ENCODE assay signal across 23 cellular contexts in genomic region chr6:46370622-46371021, GRCh38.
DNase-seq lines count a peak whose midpoint lies in the region; ATAC-seq and TF ChIP-seq lines count a peak whose summit lies in the region.
"Had no signal": no experiment of that assay in that cellular context is flagged by ENCODE, and none has a peak within 500 bp of the region (broad histone marks: within the 10 kb centered on the region; RNA-seq: fewer than 3 reads in every experiment).

No MANE protein-coding gene starts in this region.

- intact Hi-C loops in activated B cell treated with CpG ODN at 0.5 μM for 24 hours (cut with micrococcal nuclease), result loop anchor here (10.0 kb wide), 1 partner anchor 536 kb away; no protein-coding TSS in a partner anchor

- POLR2A ChIA-PET in activated B cell treated with CpG ODN at 0.5 μM for 24 hours (lab: Charles Lee), result no interaction called here

- H3K4me1 Mint-ChIP-seq in activated B cell treated with CpG ODN at 0.5 μM for 24 hours, result peaks cover 33% of the 10 kb centered on the region
- H3K4me1 Mint-ChIP-seq: activated CD8-positive, alpha-beta memory T cell treated with anti-CD3 and anti-CD28 coated beads, Interleukin-2, amount 10 ng/mL, durations not matched to agents 7 days and 5 days; activated naive CD4-positive, alpha-beta T cell treated with anti-CD3 and anti-CD28 coated beads, Interleukin-2, amount 10 ng/mL, durations not matched to agents 7 days and 5 days; T-helper 17 cell had no signal

- no peaks in the 10 kb centered on the region for H3K27me3 Mint-ChIP-seq in activated B cell treated with CpG ODN at 0.5 μM for 24 hours
- H3K27me3 Mint-ChIP-seq: activated CD8-positive, alpha-beta memory T cell treated with anti-CD3 and anti-CD28 coated beads, Interleukin-2, amount 10 ng/mL, durations not matched to agents 7 days and 5 days; stimulated activated naive B cell treated with anti-CD40 and anti-IgM and Interleukin-4, amounts not matched to agents 10 μg/mL and 1 μg/mL and 100 μg/mL, for 72 hours had no signal

- H3K36me3 Mint-ChIP-seq in activated B cell treated with CpG ODN at 0.5 μM for 24 hours (ENCODE audit: low read depth), result no peaks in the 10 kb centered on the region
- H3K36me3 Mint-ChIP-seq: activated CD8-positive, alpha-beta memory T cell treated with anti-CD3 and anti-CD28 coated beads, Interleukin-2, amount 10 ng/mL, durations not matched to agents 7 days and 5 days; activated naive CD4-positive, alpha-beta T cell treated with anti-CD3 and anti-CD28 coated beads, Interleukin-2, amount 10 ng/mL, durations not matched to agents 7 days and 5 days; mesothelial cell of epicardium; naive thymus-derived CD8-positive, alpha-beta T cell; stimulated activated naive B cell treated with anti-CD40 and anti-IgM and Interleukin-4, amounts not matched to agents 10 μg/mL and 1 μg/mL and 100 μg/mL, for 72 hours had no signal

- TF ChIP-seq CTCF in activated B cell treated with CpG ODN at 0.5 μM for 24 hours (IDR thresholded peaks at IDR 0.05), result no peak

- H3K9me3 Mint-ChIP-seq in activated B cell treated with CpG ODN at 0.5 μM for 24 hours, result no peaks in the 10 kb centered on the region
- H3K9me3 Mint-ChIP-seq: activated naive CD4-positive, alpha-beta T cell treated with anti-CD3 and anti-CD28 coated beads, Interleukin-2, amount 10 ng/mL, durations not matched to agents 7 days and 5 days; mesothelial cell of epicardium; naive thymus-derived CD8-positive, alpha-beta T cell had no signal

- no peak for ATAC-seq in activated B cell treated with CpG ODN at 0.5 μM for 24 hours (ENCODE audit: low read depth)
- ATAC-seq in HG03571 (IDR thresholded peaks at IDR 0.05; ENCODE audit: unreplicated experiment), result no peak
- ATAC-seq: activated CD8-positive, alpha-beta memory T cell treated with anti-CD3 and anti-CD28 coated beads, Interleukin-2, amount 10 ng/mL, durations not matched to agents 7 days and 5 days; naive thymus-derived CD8-positive, alpha-beta T cell; T-helper 17 cell had no signal

- CTCF ChIA-PET in activated B cell treated with CpG ODN at 0.5 μM for 24 hours (lab: Charles Lee), result interaction anchor here (1.1 kb wide), 1 partner anchor 16 kb away, joined by 3 read pairs; no protein-coding TSS in a partner anchor

- DNase-seq in ELR (ENCODE audit: low read depth) (peak; percentile 39), HuH-7 (ENCODE audit: low spot score) (peak; percentile 40), activated B cell treated with CpG ODN at 0.5 μM for 24 hours (no peak), islet precursor cell (peak; percentile 84), epidermal melanocyte (ENCODE audit: insufficient read length, low spot score) (no peak), DMS79 treated with DMSO at 0.1 percent for 48 hours (lab: John Stamatoyannopoulos, UW) (no peak), DMS79 (lab: John Stamatoyannopoulos, UW) (no peak)
- DNase-seq: activated CD4-positive, alpha-beta T cell treated with anti-CD3 and anti-CD28 coated beads, Interleukin-2, amount 50 U/mL, for 1 hour; activated CD8-positive, alpha-beta memory T cell treated with anti-CD3 and anti-CD28 coated beads, Interleukin-2, amount 10 ng/mL, durations not matched to agents 7 days and 5 days; activated naive CD4-positive, alpha-beta T cell treated with anti-CD3 and anti-CD28 coated beads, Interleukin-2, amount 10 ng/mL, durations not matched to agents 7 days and 5 days; BE2C; dermis blood vessel endothelial cell; MV-4-11; naive thymus-derived CD8-positive, alpha-beta T cell; NCI-H1694; NCI-H510A; spleen; stimulated activated CD4-positive, alpha-beta T cell treated with anti-CD3 and anti-CD28 coated beads, Interleukin-4, amount 100 ng/mL, for 1 hour; stimulated activated naive B cell treated with anti-CD40 and anti-IgM and Interleukin-4, amounts not matched to agents 10 μg/mL and 1 μg/mL and 100 μg/mL, for 72 hours; T-helper 17 cell; testis had no signal

- H3K27ac Mint-ChIP-seq in activated B cell treated with CpG ODN at 0.5 μM for 24 hours, result peak overlapping the region; percentile 19
- H3K27ac Mint-ChIP-seq: activated CD8-positive, alpha-beta memory T cell treated with anti-CD3 and anti-CD28 coated beads, Interleukin-2, amount 10 ng/mL, durations not matched to agents 7 days and 5 days; activated naive CD4-positive, alpha-beta T cell treated with anti-CD3 and anti-CD28 coated beads, Interleukin-2, amount 10 ng/mL, durations not matched to agents 7 days and 5 days; mesothelial cell of epicardium; naive thymus-derived CD8-positive, alpha-beta T cell; stimulated activated naive B cell treated with anti-CD40 and anti-IgM and Interleukin-4, amounts not matched to agents 10 μg/mL and 1 μg/mL and 100 μg/mL, for 72 hours; T-helper 17 cell had no signal

- no peak overlapping the region for H3K4me3 Mint-ChIP-seq in activated B cell treated with CpG ODN at 0.5 μM for 24 hours
- H3K4me3 Mint-ChIP-seq: activated CD8-positive, alpha-beta memory T cell treated with anti-CD3 and anti-CD28 coated beads, Interleukin-2, amount 10 ng/mL, durations not matched to agents 7 days and 5 days; activated naive CD4-positive, alpha-beta T cell treated with anti-CD3 and anti-CD28 coated beads, Interleukin-2, amount 10 ng/mL, durations not matched to agents 7 days and 5 days; mesothelial cell of epicardium; naive thymus-derived CD8-positive, alpha-beta T cell; stimulated activated naive B cell treated with anti-CD40 and anti-IgM and Interleukin-4, amounts not matched to agents 10 μg/mL and 1 μg/mL and 100 μg/mL, for 72 hours; T-helper 17 cell had no signal

Comparison
In these comparisons a context has a peak if more than half of its experiments do, and no peak if none do; other contexts are left out.
1. DNase-seq: peak in ELR (single experiment), HuH-7 (single experiment) and islet precursor cell (single experiment); none in activated B cell treated with CpG ODN at 0.5 μM for 24 hours (single experiment), epidermal melanocyte (single experiment), DMS79 treated with DMSO at 0.1 percent for 48 hours (single experiment) and DMS79 (single experiment).